In genomic region chr10:102484021-102484420, GRCh38 we compare ENCODE assay signal across 20 cellular contexts. TPM values are rescaled to one million over a fixed set of nuclear protein-coding genes. Genes with fewer than 3 reads are reported as not detected.
A peak's percentile ranks its signal among the peaks of the same experiment; 100 is the strongest.
DNase-seq lines count a peak whose midpoint lies in the region; ATAC-seq and TF ChIP-seq lines count a peak whose summit lies in the region.
"Had no signal": no experiment of that assay in that cellular context is flagged by ENCODE, and none has a peak within 500 bp of the region (broad histone marks: within the 10 kb centered on the region; RNA-seq: fewer than 3 reads in every experiment).

No MANE protein-coding gene starts in this region.

- H3K4me1 Mint-ChIP-seq in endodermal cell, result no peaks in the 10 kb centered on the region

- no peaks in the 10 kb centered on the region for H3K4me1 ChIP-seq in endodermal cell (ENCODE audit: control insufficient read depth, insufficient read depth, low read length)
- H3K4me1 ChIP-seq in psoas muscle, result peaks cover 20% of the 10 kb centered on the region
- no peaks in the 10 kb centered on the region for H3K4me1 ChIP-seq in Peyer's patch

- H3K27ac ChIP-seq in endodermal cell (ENCODE audit: low read depth, low read length), result no peak overlapping the region
- peak overlapping the region; percentile 74 for H3K27ac ChIP-seq in psoas muscle
- no peak overlapping the region for H3K27ac ChIP-seq in Peyer's patch

- H3K36me3 ChIP-seq in endodermal cell (ENCODE audit: control insufficient read depth, insufficient read depth, low read length), result peaks cover 95% of the 10 kb centered on the region
- peaks cover 3 to 100% of the 10 kb centered on the region in 2 donors for H3K36me3 ChIP-seq in psoas muscle (ENCODE audit: insufficient read depth in 1 of 2, low read depth in 1 of 2)
- H3K36me3 ChIP-seq in Peyer's patch, result peaks cover 0 to 90% (median 5%) of the 10 kb centered on the region in 3 donors

- intact Hi-C loops in psoas muscle (cut with DNase I), result no loop called here

- H3K27me3 ChIP-seq in endodermal cell (ENCODE audit: control insufficient read depth, insufficient read depth, low read length, poor library complexity, severe bottlenecking), result no peaks in the 10 kb centered on the region
- no peaks in the 10 kb centered on the region for H3K27me3 ChIP-seq in psoas muscle (ENCODE audit: insufficient read depth in 3 of 3, low read length in 2 of 3)
- no peaks in the 10 kb centered on the region for H3K27me3 ChIP-seq in Peyer's patch

- H3K4me3 ChIP-seq in endodermal cell (ENCODE audit: low read length), result no peak overlapping the region
- H3K4me3 ChIP-seq in psoas muscle, result no peak overlapping the region
- H3K4me3 ChIP-seq in Peyer's patch, result no peak overlapping the region

- DNase-seq in GM10248 (ENCODE audit: extremely low spot score), result peak; percentile 4
- no peak for DNase-seq in endodermal cell
- peak in 1 of 2 donors; percentile 45 for DNase-seq in psoas muscle
- no peak for DNase-seq in RPMI8226
- no peak for DNase-seq in Peyer's patch
- DNase-seq: ACHN; AML-193; CD4-positive, alpha-beta memory T cell; DMS153; DMS79; GDM1; GOT3; H7; HFFc6; IMR-90 had no signal

- H3K9me3 ChIP-seq in endodermal cell (ENCODE audit: control insufficient read depth, low read length) (no peaks in the 10 kb centered on the region), psoas muscle (no peaks in the 10 kb centered on the region), Peyer's patch (no peaks in the 10 kb centered on the region)

- H3K4me3 Mint-ChIP-seq in endodermal cell, result no peak overlapping the region
- H3K4me3 Mint-ChIP-seq: CD14-positive monocyte; CD4-positive, alpha-beta memory T cell; HFFc6 had no signal

- WGBS in endodermal cell (ENCODE audit: insufficient coverage in 1 of 2, insufficient read length in 1 of 2), 2 experiments, result 98 to 100% methylated on average over 3 to 13 of the region's 13 CpGs
- 97 to 98% (median 97%) methylated on average over 13 of the region's 13 CpGs for WGBS in psoas muscle, 3 donors

- no peak overlapping the region for H3K9ac ChIP-seq in endodermal cell (ENCODE audit: extremely low read depth, low read length, poor library complexity, severe bottlenecking)

- no peaks in the 10 kb centered on the region for H3K27me3 Mint-ChIP-seq in endodermal cell (ENCODE audit: insufficient read depth)
- H3K27me3 Mint-ChIP-seq: CD4-positive, alpha-beta memory T cell had no signal

- ATAC-seq in psoas muscle, result no peak
- no peak for ATAC-seq in HG03354 (IDR thresholded peaks at IDR 0.05; ENCODE audit: poor library complexity, severe bottlenecking, unreplicated experiment)
- ATAC-seq: HCT116 had no signal

- CTCF ChIA-PET in GM10248 (lab: Yijun Ruan, JAX), result interaction anchor here (1.0 to 6.4 kb wide), 6 partner anchors 14 to 253 kb away, joined by 3 to 73 read pairs (median 7); partner anchors contain the start of genes ACTR1A and SUFU

- no peak for TF ChIP-seq CTCF in GM10248 (IDR thresholded peaks at IDR 0.05; ENCODE audit: control extremely low read depth, extremely low read depth, low read depth, missing control alignments)
- peak; percentile 12 for TF ChIP-seq CTCF in endodermal cell (conservative IDR thresholded peaks at IDR 0.05)
- no peak for TF ChIP-seq CTCF in psoas muscle (IDR thresholded peaks at IDR 0.05)
- no peak for TF ChIP-seq CTCF in Peyer's patch (IDR thresholded peaks at IDR 0.05)

- POLR2A ChIA-PET in GM10248 (lab: Yijun Ruan, JAX), result interaction anchor here (0.9 kb wide), 1 partner anchor 20 kb away, joined by 3 read pairs; the partner anchor contains the start of gene SUFU

- peaks cover 78% of the 10 kb centered on the region for H3K36me3 Mint-ChIP-seq in endodermal cell (ENCODE audit: low read depth)

- H3K27ac Mint-ChIP-seq in endodermal cell, result no peak overlapping the region
- H3K27ac Mint-ChIP-seq: CD4-positive, alpha-beta memory T cell; HFFc6 had no signal

- no peaks in the 10 kb centered on the region for H3K9me3 Mint-ChIP-seq in endodermal cell
- H3K9me3 Mint-ChIP-seq: CD4-positive, alpha-beta memory T cell; HFFc6 had no signal

- TF ChIP-seq POLR2A in Peyer's patch (IDR thresholded peaks at IDR 0.05), result no peak

RNA-seq across cellular contexts. Expression of gene ACTR1A, which starts 18.5 kb away (rescaled TPM):
- total RNA-seq in endodermal cell (100 to 1,000 TPM in 1 of 2 donors, 10 to 100 TPM in 1; 91.6 to 114 TPM), psoas muscle (100 to 1,000 TPM; 119 to 188 (median 148) TPM), Peyer's patch (10 to 100 TPM; 41.3 to 79.7 (median 71.3) TPM)
- 128 TPM for polyA plus RNA-seq in endodermal cell (2013, experiment 1 of 2)
- polyA plus RNA-seq in endodermal cell (2013, experiment 2 of 2), result 120 TPM
- polyA plus RNA-seq in psoas muscle, result 100 to 1,000 TPM in 2 of 3 donors, 10 to 100 TPM in 1; 76.2 to 181 (median 101) TPM

RNA-seq across cellular contexts. Expression of gene SUFU, which starts 19.8 kb away (rescaled TPM):
- 10 to 100 TPM; 19.1 to 20.6 TPM for total RNA-seq in endodermal cell
- 18.1 TPM for polyA plus RNA-seq in endodermal cell (2013, experiment 1 of 2)
- polyA plus RNA-seq in endodermal cell (2013, experiment 2 of 2), result 17.4 TPM
- 1 to 10 TPM; 4.8 to 6.8 (median 5.5) TPM for total RNA-seq in psoas muscle
- 1 to 10 TPM; 2.1 to 6.3 (median 2.2) TPM for polyA plus RNA-seq in psoas muscle
- total RNA-seq in Peyer's patch, result 10 to 100 TPM in 1 of 4 donors, 1 to 10 TPM in 3; 6.5 to 11.0 (median 9.2) TPM

RNA-seq across cellular contexts. Expression of gene C10orf95, which starts 32.7 kb away (rescaled TPM):
- total RNA-seq in endodermal cell (under 1 TPM; 0.35 to 0.93 TPM), psoas muscle (not detected), Peyer's patch (1 to 10 TPM in 1 of 4 donors, under 1 TPM in 1, not detected in 2; 0.85 to 2.8 TPM)
- polyA plus RNA-seq in endodermal cell (2013, experiment 1 of 2), result not detected
- polyA plus RNA-seq in endodermal cell (2013, experiment 2 of 2), result 0.25 TPM
- polyA plus RNA-seq in psoas muscle, result under 1 TPM in 1 of 3 donors, not detected in 2; 0.01 TPM
- total RNA-seq: Daoy, IMR-90 had no signal
- polyA plus RNA-seq: BJ, CD14-positive monocyte, IMR-90 had no signal

RNA-seq across cellular contexts. Expression of gene CUEDC2, which starts 51.6 kb away (rescaled TPM):
- 10 to 100 TPM; 51.7 to 82.9 TPM for total RNA-seq in endodermal cell
- 103 TPM for polyA plus RNA-seq in endodermal cell (2013, experiment 1 of 2)
- 91.7 TPM for polyA plus RNA-seq in endodermal cell (2013, experiment 2 of 2)
- total RNA-seq in psoas muscle, result 10 to 100 TPM; 53.3 to 81.9 (median 73.3) TPM
- 100 to 1,000 TPM in 1 of 3 donors, 10 to 100 TPM in 2; 56.3 to 103 (median 77.2) TPM for polyA plus RNA-seq in psoas muscle
- 10 to 100 TPM in 3 of 4 donors, 1 to 10 TPM in 1; 8.9 to 56.9 (median 29.3) TPM for total RNA-seq in Peyer's patch
